8 cellular contexts compared by ENCODE assay signal in the genomic region with DNA sequence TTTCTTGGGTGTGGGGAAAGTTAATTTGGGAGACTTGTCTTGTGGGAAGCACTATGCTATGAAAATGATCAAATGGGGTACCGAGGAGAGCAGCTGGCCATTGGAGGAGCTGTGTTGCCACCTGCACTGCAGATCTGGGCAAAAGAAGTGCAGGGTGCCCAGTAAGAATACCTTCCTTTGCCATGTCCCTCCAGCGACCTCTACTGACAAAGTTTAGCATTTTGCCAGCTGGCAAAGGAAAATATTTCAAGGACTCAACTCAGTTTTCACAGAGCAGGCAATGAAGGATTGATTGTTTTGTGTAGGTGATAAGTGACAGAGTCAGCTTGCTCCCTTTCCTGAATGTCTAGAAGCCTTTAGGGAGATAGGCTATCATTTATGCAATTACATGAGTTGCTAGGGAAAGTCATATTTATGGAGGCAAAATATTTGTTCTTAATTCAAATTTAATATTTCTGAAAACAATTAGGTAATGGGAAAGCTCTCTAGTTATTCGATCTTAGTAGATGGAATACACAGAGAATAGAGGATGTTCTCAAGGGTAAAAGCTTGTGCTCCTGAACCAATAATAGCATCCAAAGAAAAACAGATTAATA.
DNase-seq lines count a peak whose midpoint lies in the region; ATAC-seq and TF ChIP-seq lines count a peak whose summit lies in the region.

No MANE protein-coding gene starts in this region.

- peaks cover 8% of the 10 kb centered on the region for H3K36me3 Mint-ChIP-seq in activated CD4-positive, alpha-beta T cell treated with anti-CD3 and anti-CD28 coated beads for 36 hours (ENCODE audit: low read depth)

- CTCF ChIA-PET in activated CD4-positive, alpha-beta T cell treated with anti-CD3 and anti-CD28 coated beads for 36 hours (lab: Charles Lee), result interaction anchor here (0.8 to 2.1 kb wide), 12 partner anchors 11 to 239 kb away, joined by 3 to 18 read pairs (median 4); no protein-coding TSS in a partner anchor

- no peaks in the 10 kb centered on the region for H3K27me3 ChIP-seq in stomach
- no peaks in the 10 kb centered on the region for H3K27me3 ChIP-seq in uterus

- H3K27ac Mint-ChIP-seq in activated CD4-positive, alpha-beta T cell treated with anti-CD3 and anti-CD28 coated beads for 36 hours, result no peak overlapping the region

- no peak for TF ChIP-seq POLR2A in stomach (IDR thresholded peaks at IDR 0.05)
- no peak for TF ChIP-seq POLR2A in uterus (IDR thresholded peaks at IDR 0.05)

- no peak overlapping the region for H3K27ac ChIP-seq in stomach
- no peak overlapping the region for H3K27ac ChIP-seq in uterus

- peak; percentile 81 for TF ChIP-seq CTCF in LNCaP clone FGC (IDR thresholded peaks at IDR 0.05; ENCODE audit: control insufficient read depth, extremely low read depth, insufficient read depth)
- TF ChIP-seq CTCF in WI38 (IDR thresholded peaks at IDR 0.05; ENCODE audit: low read depth, low read length), result peak; percentile 69
- TF ChIP-seq CTCF in stomach (IDR thresholded peaks at IDR 0.05), result peak in 1 of 7 experiments; percentile 11
- TF ChIP-seq CTCF in uterus (IDR thresholded peaks at IDR 0.05), result no peak

- H3K4me1 Mint-ChIP-seq in activated CD4-positive, alpha-beta T cell treated with anti-CD3 and anti-CD28 coated beads for 36 hours, result peaks cover 3% of the 10 kb centered on the region

- WGBS in stomach, 5 donors, result 59 to 65% (median 64%) methylated on average over 3 of the region's 3 CpGs

- POLR2A ChIA-PET in activated CD4-positive, alpha-beta T cell treated with anti-CD3 and anti-CD28 coated beads for 36 hours (lab: Charles Lee), result interaction anchor here (0.6 kb wide), 1 partner anchor 30 kb away, joined by 3 read pairs; no protein-coding TSS in a partner anchor

- no peaks in the 10 kb centered on the region for H3K36me3 ChIP-seq in stomach
- H3K36me3 ChIP-seq in uterus, result no peaks in the 10 kb centered on the region

- TF ChIP-seq EP300 in stomach (IDR thresholded peaks at IDR 0.05), result no peak

- no peaks in the 10 kb centered on the region for H3K27me3 Mint-ChIP-seq in activated CD4-positive, alpha-beta T cell treated with anti-CD3 and anti-CD28 coated beads for 36 hours

- no peaks in the 10 kb centered on the region for H3K9me3 ChIP-seq in stomach
- H3K9me3 ChIP-seq in uterus, result no peaks in the 10 kb centered on the region

- intact Hi-C loops in activated CD4-positive, alpha-beta T cell treated with anti-CD3 and anti-CD28 coated beads for 36 hours (cut with DNase I, micrococcal nuclease), result loop anchor here (1.0 to 5.0 kb wide), 3 partner anchors 165 to 237 kb away; no protein-coding TSS in a partner anchor
- intact Hi-C loops in stomach (cut with DNase I; ENCODE audit: low total_unique reads) (no loop called here), uterus (cut with DNase I; ENCODE audit: low total_unique reads) (no loop called here)

- no peaks in the 10 kb centered on the region for H3K9me3 Mint-ChIP-seq in activated CD4-positive, alpha-beta T cell treated with anti-CD3 and anti-CD28 coated beads for 36 hours (ENCODE audit: low read depth)

- H3K4me3 ChIP-seq in LNCaP clone FGC (ENCODE audit: low read depth, low read length), result no peak overlapping the region
- H3K4me3 ChIP-seq in WI38 (ENCODE audit: low read depth, low read length), result no peak overlapping the region
- H3K4me3 ChIP-seq in stomach, result no peak overlapping the region
- no peak overlapping the region for H3K4me3 ChIP-seq in uterus

- H3K4me3 Mint-ChIP-seq in activated CD4-positive, alpha-beta T cell treated with anti-CD3 and anti-CD28 coated beads for 36 hours, result no peak overlapping the region

- no peaks in the 10 kb centered on the region for H3K4me1 ChIP-seq in stomach
- H3K4me1 ChIP-seq in uterus, result no peaks in the 10 kb centered on the region

- ATAC-seq in activated CD4-positive, alpha-beta T cell treated with anti-CD3 and anti-CD28 coated beads for 36 hours, result peak; percentile 33
- ATAC-seq in HG02885 (IDR thresholded peaks at IDR 0.05; ENCODE audit: poor library complexity, unreplicated experiment), result no peak

- peak; percentile 59 for DNase-seq in activated CD4-positive, alpha-beta T cell treated with anti-CD3 and anti-CD28 coated beads for 36 hours
- no peak for DNase-seq in activated CD4-positive, alpha-beta T cell treated with anti-CD3 and anti-CD28 coated beads for 1 hour
- DNase-seq in LNCaP clone FGC (ENCODE audit: low read depth) (peak; percentile 41), kidney tubule cell (ENCODE audit: low spot score) (peak; percentile 50), stomach (no peak), uterus (no peak)

Comparison
In these comparisons a context has a peak if more than half of its experiments do, and no peak if none do; other contexts are left out.
1. DNase-seq: peak in activated CD4-positive, alpha-beta T cell treated with anti-CD3 and anti-CD28 coated beads for 36 hours (single experiment), LNCaP clone FGC (single experiment) and kidney tubule cell (single experiment); none in activated CD4-positive, alpha-beta T cell treated with anti-CD3 and anti-CD28 coated beads for 1 hour (single experiment), stomach (single experiment) and uterus (0 of 2).
2. CTCF ChIP-seq: peak in LNCaP clone FGC (single experiment) and WI38 (single experiment); none in uterus (0 of 4).
3. intact Hi-C loops: an anchor here in activated CD4-positive, alpha-beta T cell treated with anti-CD3 and anti-CD28 coated beads for 36 hours (1.0 to 5.0 kb wide); none called in stomach and uterus.